8 cellular contexts compared by ENCODE assay signal in the genomic region with DNA sequence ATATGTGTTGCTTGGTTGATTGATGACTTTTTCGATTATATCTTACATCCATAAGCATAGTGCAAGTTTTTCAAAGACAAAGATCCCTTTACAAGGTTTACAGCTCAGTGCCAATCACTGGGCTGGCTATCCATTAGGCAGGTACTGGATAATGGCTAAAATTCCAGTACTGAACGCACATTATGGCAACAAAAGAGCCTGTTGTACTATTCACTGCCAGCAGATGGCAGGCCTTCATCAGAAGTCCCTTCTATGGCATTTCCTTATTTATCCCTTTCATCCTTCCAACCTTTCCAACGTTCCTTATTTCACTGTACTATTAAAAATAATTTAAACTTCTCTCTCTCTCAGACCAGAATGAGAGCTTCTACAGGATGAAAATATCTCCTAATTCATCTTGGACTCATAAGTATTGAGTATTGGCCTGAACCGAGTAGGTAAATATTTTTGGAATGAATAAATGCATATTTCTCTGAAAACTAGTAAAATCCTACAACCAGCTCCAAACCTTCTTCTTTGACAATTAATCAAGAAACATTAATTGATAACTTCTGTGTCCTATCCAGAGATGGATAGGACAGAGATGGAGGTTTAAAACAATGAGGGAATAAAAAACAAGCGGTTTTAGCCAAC. TPM values are rescaled to one million over a fixed set of nuclear protein-coding genes. Genes with fewer than 3 reads are reported as not detected.
DNase-seq lines count a peak whose midpoint lies in the region; ATAC-seq, FAIRE-seq and TF ChIP-seq lines count a peak whose summit lies in the region.

No MANE protein-coding gene starts in this region.

- no peak overlapping the region for H3K27ac ChIP-seq in stomach

- H3K36me3 ChIP-seq in stomach, result no peaks in the 10 kb centered on the region

- H3K9me3 ChIP-seq in stomach, result no peaks in the 10 kb centered on the region

- no peak for TF ChIP-seq EP300 in stomach (IDR thresholded peaks at IDR 0.05)

- peaks cover 3% of the 10 kb centered on the region for H3K4me1 Mint-ChIP-seq in endothelial cell (ENCODE audit: unreplicated experiment)

- DNase-seq in AG09319 (ENCODE audit: extremely low read depth, low read depth) (peak; percentile 29), GM19239 (ENCODE audit: insufficient read length, low spot score) (peak; percentile 56), NCI-H345 treated with DMSO at 0.1 percent for 48 hours (lab: John Stamatoyannopoulos, UW; ENCODE audit: unreplicated experiment) (peak; percentile 48), endothelial cell (ENCODE audit: low spot score) (peak; percentile 65), mucosa of gallbladder (ENCODE audit: low spot score) (peak; percentile 64), stomach (peak; percentile 72)
- DNase-seq in activated CD4-positive, alpha-beta T cell treated with anti-CD3 and anti-CD28 coated beads, Interleukin-2, amount 50 U/mL, for 4 hours, result peak; percentile 33

- H3K27me3 ChIP-seq in stomach, result no peaks in the 10 kb centered on the region

- H3K9me3 Mint-ChIP-seq in endothelial cell (ENCODE audit: unreplicated experiment), result no peaks in the 10 kb centered on the region

- H3K27me3 Mint-ChIP-seq in endothelial cell (ENCODE audit: unreplicated experiment), result no peaks in the 10 kb centered on the region

- no peak overlapping the region for H3K4me3 ChIP-seq in stomach

- H3K36me3 Mint-ChIP-seq in endothelial cell (ENCODE audit: low read depth, unreplicated experiment), result no peaks in the 10 kb centered on the region

- TF ChIP-seq POLR2A in stomach (IDR thresholded peaks at IDR 0.05), result no peak

- intact Hi-C loops in stomach (cut with DNase I; ENCODE audit: low total_unique reads), result no loop called here

- ATAC-seq in HG03108 (IDR thresholded peaks at IDR 0.05; ENCODE audit: unreplicated experiment), result no peak

- no peak overlapping the region for H3K27ac Mint-ChIP-seq in endothelial cell (ENCODE audit: unreplicated experiment)

- TF ChIP-seq CTCF in AG09319 (IDR thresholded peaks at IDR 0.05; ENCODE audit: low read depth, low read length) (peak; percentile 86), endothelial cell (IDR thresholded peaks at IDR 0.05; ENCODE audit: unreplicated experiment) (peak; percentile 84), stomach (IDR thresholded peaks at IDR 0.05) (peak in 5 of 7 experiments; percentile 65 to 79 (median 74))

- peaks cover 0 to 5% (median 0%) of the 10 kb centered on the region in 4 donors for H3K4me1 ChIP-seq in stomach

- 31 to 36% (median 33%) methylated on average over 5 of the region's 5 CpGs for WGBS in stomach, 5 donors

- H3K4me3 Mint-ChIP-seq in endothelial cell (ENCODE audit: unreplicated experiment), result no peak overlapping the region

- FAIRE-seq in GM19239 (lab: Jason Lieb, UNC), result peak; percentile 96

RNA-seq across cellular contexts. Expression of a gene that starts 6.7 kb away (rescaled TPM):
- total RNA-seq in endothelial cell (ENCODE audit: unreplicated experiment), result 0.69 TPM
- total RNA-seq in mucosa of gallbladder, result not detected
- total RNA-seq in stomach, result not detected
- polyA plus RNA-seq in stomach, result not detected

RNA-seq across cellular contexts. Expression of a gene that starts 44.3 kb away (rescaled TPM):
- total RNA-seq in endothelial cell (ENCODE audit: unreplicated experiment) (31.2 TPM), mucosa of gallbladder (35.7 TPM), stomach (10 to 100 TPM; 11.0 to 66.6 (median 36.4) TPM)
- polyA plus RNA-seq in stomach, result 10 to 100 TPM in 1 of 3 donors, 1 to 10 TPM in 2; 7.0 to 15.0 (median 9.5) TPM
